Comparison of ENCODE assay signal across 8 cellular contexts in genomic region chr1:113140588-113141446, GRCh38.
A peak's percentile ranks its signal among the peaks of the same experiment; 100 is the strongest.
DNase-seq lines count a peak whose midpoint lies in the region; ATAC-seq and TF ChIP-seq lines count a peak whose summit lies in the region.

No MANE protein-coding gene starts in this region.

- H3K79me1 ChIP-seq in mesenchymal stem cell (replicated peaks; ENCODE audit: low read length, poor library complexity, severe bottlenecking) = no peaks in the 10 kb centered on the region

- peak overlapping the region; percentile 90 for H4K8ac ChIP-seq in mesenchymal stem cell (ENCODE audit: low read length)

- peak overlapping the region; percentile 40 to 88 for H3K18ac ChIP-seq in mesenchymal stem cell (ENCODE audit: low read depth in 1 of 2, low read length in 2 of 2)

- peak overlapping the region in 1 of 2 experiments; percentile 97 for H3K4ac ChIP-seq in mesenchymal stem cell (ENCODE audit: low read depth in 1 of 2, low read length in 2 of 2)

- WGBS in ectodermal cell, 2 experiments = 48 to 51% methylated on average over 13 of the region's 13 CpGs
- 37% methylated on average over 13 of the region's 13 CpGs for WGBS in mesenchymal stem cell

- peak; percentile 95 for TF ChIP-seq CTCF in BE2C (IDR thresholded peaks at IDR 0.05; ENCODE audit: low read depth, low read length)

- no peak overlapping the region for H3K4me2 ChIP-seq in mesenchymal stem cell (ENCODE audit: low read length, poor library complexity, severe bottlenecking)

- peak; percentile 82 for ATAC-seq in GM18907 (IDR thresholded peaks at IDR 0.05; ENCODE audit: unreplicated experiment)
- ATAC-seq in HG03342 (IDR thresholded peaks at IDR 0.05; ENCODE audit: unreplicated experiment) = peak; percentile 86

- H2BK5ac ChIP-seq in mesenchymal stem cell (ENCODE audit: low read depth, low read length, poor library complexity, severe bottlenecking) = no peak overlapping the region

- H3K14ac ChIP-seq in mesenchymal stem cell (ENCODE audit: low read length in 2 of 2) = no peak overlapping the region

- H2BK12ac ChIP-seq in mesenchymal stem cell (ENCODE audit: low read length in 2 of 2) = peak overlapping the region; percentile 64 to 87

- H3K9me3 ChIP-seq in BE2C = no peaks in the 10 kb centered on the region
- H3K9me3 ChIP-seq in ectodermal cell (ENCODE audit: control insufficient read depth, low read length) = no peaks in the 10 kb centered on the region
- no peaks in the 10 kb centered on the region for H3K9me3 ChIP-seq in mesenchymal stem cell (ENCODE audit: control insufficient read depth, low read length)

- H2BK15ac ChIP-seq in mesenchymal stem cell (ENCODE audit: low read depth, poor library complexity, severe bottlenecking) = peak overlapping the region; percentile 92

- H2AFZ ChIP-seq in mesenchymal stem cell (ENCODE audit: low read depth, low read length) = peak overlapping the region; percentile 75

- peak overlapping the region; percentile 14 for H4K91ac ChIP-seq in mesenchymal stem cell (ENCODE audit: low read length)

- DNase-seq in BE2C (peak; percentile 79), NCI-H526 treated with DMSO at 0.1 percent for 48 hours (lab: John Stamatoyannopoulos, UW) (peak; percentile 58), mesenchymal stem cell (peak; percentile 69)
- peak; percentile 33 to 38 for DNase-seq in activated CD4-positive, alpha-beta T cell treated with anti-CD3 and anti-CD28 coated beads, Interleukin-2, amount 50 U/mL, for 4 hours
- DNase-seq in stimulated activated CD8-positive, alpha-beta memory T cell treated with anti-CD3 and anti-CD28 coated beads, Interleukin-4, amount 100 ng/mL, for 48 hours = peak; percentile 64

- H3K36me3 ChIP-seq in BE2C = no peaks in the 10 kb centered on the region
- no peaks in the 10 kb centered on the region for H3K36me3 ChIP-seq in ectodermal cell (ENCODE audit: control insufficient read depth, insufficient read depth, low read length)
- no peaks in the 10 kb centered on the region for H3K36me3 ChIP-seq in mesenchymal stem cell (ENCODE audit: control insufficient read depth in 1 of 2, insufficient read depth in 2 of 2, low read depth in 1 of 2, low read length in 2 of 2)

- no peaks in the 10 kb centered on the region for H3K27me3 ChIP-seq in BE2C
- H3K27me3 ChIP-seq in ectodermal cell (ENCODE audit: control insufficient read depth, insufficient read depth, low read length, poor library complexity, severe bottlenecking) = no peaks in the 10 kb centered on the region
- H3K27me3 ChIP-seq in mesenchymal stem cell (ENCODE audit: control insufficient read depth in 1 of 2, insufficient read depth in 1 of 2, low read length in 2 of 2) = no peaks in the 10 kb centered on the region

- no peak overlapping the region for H3K4me3 ChIP-seq in BE2C (ENCODE audit: low read depth, low read length)
- no peak overlapping the region for H3K4me3 ChIP-seq in ectodermal cell (ENCODE audit: insufficient read depth, low read depth, low read length)
- H3K4me3 ChIP-seq in mesenchymal stem cell (ENCODE audit: insufficient read depth in 1 of 2, low read depth in 1 of 2, low read length in 2 of 2) = peak overlapping the region in 1 of 2 experiments; percentile 43

- peak overlapping the region; percentile 77 for H3K9ac ChIP-seq in mesenchymal stem cell (ENCODE audit: low read length)

- H2AK5ac ChIP-seq in mesenchymal stem cell (ENCODE audit: low read length, severe bottlenecking) = peak overlapping the region; percentile 30

- no peak overlapping the region for H2BK120ac ChIP-seq in mesenchymal stem cell (ENCODE audit: low read depth, low read length)

- H3K27ac ChIP-seq in ectodermal cell (ENCODE audit: insufficient read depth, low read depth, low read length, poor library complexity, severe bottlenecking) (peak overlapping the region; percentile 6), mesenchymal stem cell (ENCODE audit: low read length, poor library complexity, severe bottlenecking) (no peak overlapping the region)

- H3K4me1 ChIP-seq in BE2C (peaks cover 20% of the 10 kb centered on the region), ectodermal cell (ENCODE audit: control insufficient read depth, insufficient read depth, low read length) (no peaks in the 10 kb centered on the region), mesenchymal stem cell (ENCODE audit: control insufficient read depth, insufficient read depth, low read depth, low read length) (peaks cover 3% of the 10 kb centered on the region)

- H3K23ac ChIP-seq in mesenchymal stem cell (ENCODE audit: low read length in 2 of 2) = no peak overlapping the region
